In the genomic region with DNA sequence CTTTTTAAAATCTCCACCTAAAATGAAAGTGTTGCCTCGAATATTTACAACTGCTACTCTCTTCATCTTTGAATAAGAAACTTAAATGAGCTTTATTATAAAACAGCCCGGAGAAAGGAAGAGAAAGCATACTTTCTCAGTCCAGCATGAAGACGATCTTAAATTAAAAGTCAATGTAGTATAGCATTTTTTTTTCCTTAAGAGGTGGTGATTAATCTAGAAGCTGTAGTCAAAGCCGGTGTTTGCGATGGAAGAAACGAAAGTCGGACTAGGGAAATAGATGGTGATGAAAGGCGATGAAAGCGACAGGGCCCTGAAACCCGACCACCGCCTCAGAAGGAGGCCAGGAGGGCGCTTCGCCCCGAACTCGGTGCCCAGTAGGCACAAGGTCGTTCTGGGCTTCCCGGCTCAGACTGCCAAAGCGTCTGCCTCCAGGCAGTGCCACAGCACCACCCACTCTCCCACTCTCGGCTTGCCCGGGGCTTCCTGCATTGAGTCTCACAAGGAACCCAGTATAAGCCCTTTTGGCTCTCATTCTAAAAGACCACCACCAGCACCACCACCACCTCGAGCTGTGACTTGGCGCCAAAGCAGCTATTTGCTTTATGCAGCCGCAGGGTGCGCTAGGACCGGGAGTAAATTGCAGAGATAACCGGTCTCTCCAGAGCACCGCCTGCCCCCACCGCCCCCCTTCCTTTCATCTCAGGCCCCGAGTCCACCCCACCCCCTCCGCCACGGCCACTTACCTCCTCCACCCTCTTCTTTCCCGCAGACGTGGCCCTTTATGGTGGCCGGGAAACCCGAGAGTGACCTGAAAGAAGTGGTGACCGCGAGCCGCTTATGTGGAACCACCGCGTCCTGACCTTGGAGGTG, we compare ENCODE assay signal across 1 cellular context.
TF ChIP-seq lines count a peak whose summit lies in the region.

No MANE protein-coding gene starts in this region.

TF ChIP-seq in HCT116, 20 proteins besides CTCF, POLR2A, EP300 and RAD21:
- no peak for TF ChIP-seq ELF1 (IDR thresholded peaks at IDR 0.05; ENCODE audit: borderline replicate concordance, low read depth)
- no peak for TF ChIP-seq POLR2AphosphoS5 (IDR thresholded peaks at IDR 0.05; ENCODE audit: low read depth, low read length)
- TF ChIP-seq SP1 (IDR thresholded peaks at IDR 0.05; ENCODE audit: low read depth): no peak
- no peak for TF ChIP-seq YY1 (IDR thresholded peaks at IDR 0.05; ENCODE audit: extremely low read depth, insufficient replicate concordance, low read depth, low read length)
- no peak for TF ChIP-seq CBX3 (IDR thresholded peaks at IDR 0.05; ENCODE audit: low read depth)
- TF ChIP-seq EZH2 (IDR thresholded peaks at IDR 0.05): no peak
- TF ChIP-seq ZFX (IDR thresholded peaks at IDR 0.05): no peak
- TF ChIP-seq EZH2phosphoT487 (IDR thresholded peaks at IDR 0.05; ENCODE audit: borderline replicate concordance): no peak
- TF ChIP-seq SIN3A (IDR thresholded peaks at IDR 0.05; ENCODE audit: low read depth): no peak
- no peak for TF ChIP-seq ZNF274 (IDR thresholded peaks at IDR 0.05; ENCODE audit: low read depth, low read length)
- TF ChIP-seq SRF (IDR thresholded peaks at IDR 0.05; ENCODE audit: low read depth): no peak
- TF ChIP-seq TCF7L2 (IDR thresholded peaks at IDR 0.05; ENCODE audit: borderline replicate concordance, extremely low read depth, insufficient read depth, insufficient read length): no peak
